ENCODE assay signal across 1 cellular context in genomic region chr14:89351364-89351957, GRCh38.
TF ChIP-seq lines count a peak whose summit lies in the region.

No MANE protein-coding gene starts in this region.

TF ChIP-seq in HepG2, 621 proteins besides CTCF, POLR2A, EP300 and RAD21 (continued from another document and continues in another):
- TF ChIP-seq ZNF674 (CRISPR knock-in tag; IDR thresholded peaks at IDR 0.05; ENCODE audit: low read depth) (0 out of 2 replicates have a peak, but pooled peaks have one; percentile 33), ZBTB33 (CRISPR knock-in tag; IDR thresholded peaks at IDR 0.05) (peak; percentile 72; the same call in 1 of the 2 replicates), FOXJ3 (CRISPR knock-in tag; IDR thresholded peaks at IDR 0.05; ENCODE audit: borderline replicate concordance) (peak; percentile 93), RFX3 (CRISPR knock-in tag; IDR thresholded peaks at IDR 0.05) (0 out of 2 replicates have a peak, but pooled peaks have one; percentile 15), ZBTB2 (CRISPR knock-in tag; IDR thresholded peaks at IDR 0.05; ENCODE audit: low read depth) (0 out of 2 replicates have a peak, but pooled peaks have one; percentile 22), ZNF564 (CRISPR knock-in tag; IDR thresholded peaks at IDR 0.05) (peak; percentile 71), ZBTB20 (CRISPR knock-in tag; IDR thresholded peaks at IDR 0.05; ENCODE audit: borderline replicate concordance, low read depth) (peak; percentile 56; the same call in 1 of the 2 replicates), ZNF660 (CRISPR knock-in tag; IDR thresholded peaks at IDR 0.05; ENCODE audit: borderline replicate concordance, low read depth) (no peak), FOSL1 (CRISPR knock-in tag; IDR thresholded peaks at IDR 0.05; ENCODE audit: borderline replicate concordance) (no peak), MEF2D (CRISPR knock-in tag; IDR thresholded peaks at IDR 0.05) (peak; percentile 99), NR2C2 (CRISPR knock-in tag; IDR thresholded peaks at IDR 0.05; ENCODE audit: borderline replicate concordance) (peak; percentile 62; the same call in 1 of the 2 replicates), SOX6 (IDR thresholded peaks at IDR 0.05) (no peak), SOX6 (CRISPR knock-in tag; IDR thresholded peaks at IDR 0.05) (peak; percentile 94), ERF (CRISPR knock-in tag; IDR thresholded peaks at IDR 0.05) (peak; percentile 47; the same call in 1 of the 2 replicates), PHF8 (CRISPR knock-in tag; IDR thresholded peaks at IDR 0.05) (peak; percentile 38), ZNF773 (CRISPR knock-in tag; IDR thresholded peaks at IDR 0.05; ENCODE audit: borderline replicate concordance) (no peak), HIC2 (CRISPR knock-in tag; IDR thresholded peaks at IDR 0.05; ENCODE audit: low read depth) (peak; percentile 73; the same call in 1 of the 2 replicates), ZNF891 (CRISPR knock-in tag; IDR thresholded peaks at IDR 0.05) (no peak), ZNF282 (IDR thresholded peaks at IDR 0.05; ENCODE audit: partially characterized antibody) (no peak), ELF3 (CRISPR knock-in tag; IDR thresholded peaks at IDR 0.05) (peak; percentile 84), MAFK (conservative IDR thresholded peaks at IDR 0.05 in 1 of 2, IDR thresholded peaks at IDR 0.05 in 1 of 2; ENCODE audit: low read length in 2 of 2) (no peak), TOE1 (CRISPR knock-in tag; IDR thresholded peaks at IDR 0.05) (peak; percentile 56; the same call in 1 of the 2 replicates), TCF7 (IDR thresholded peaks at IDR 0.05; ENCODE audit: low read depth) (peak; percentile 100), PTBP1 (IDR thresholded peaks at IDR 0.05; ENCODE audit: low read depth, low read length, poor library complexity, severe bottlenecking) (no peak), GPBP1L1 (CRISPR knock-in tag; IDR thresholded peaks at IDR 0.05) (no peak), NCOA1 (CRISPR knock-in tag; IDR thresholded peaks at IDR 0.05) (peak; percentile 71), MEIS2 (CRISPR knock-in tag; IDR thresholded peaks at IDR 0.05) (peak; percentile 85), SAP130 (CRISPR knock-in tag; IDR thresholded peaks at IDR 0.05; ENCODE audit: low read depth) (peak; percentile 79), ZSCAN30 (CRISPR knock-in tag; IDR thresholded peaks at IDR 0.05) (0 out of 2 replicates have a peak, but pooled peaks have one; percentile 74), GATAD1 (CRISPR knock-in tag; IDR thresholded peaks at IDR 0.05) (peak; percentile 64; the same call in 1 of the 2 replicates), MIER3 (CRISPR knock-in tag; IDR thresholded peaks at IDR 0.05; ENCODE audit: borderline replicate concordance) (peak; percentile 70; the same call in 1 of the 2 replicates), CEBPB (IDR thresholded peaks at IDR 0.05; ENCODE audit: borderline replicate concordance, low read depth, low read length) (peak; percentile 33; the same call in 1 of the 2 replicates), ISL2 (CRISPR knock-in tag; IDR thresholded peaks at IDR 0.05) (peak; percentile 98), UBTF (CRISPR knock-in tag; IDR thresholded peaks at IDR 0.05) (peak; percentile 5; the same call in 1 of the 2 replicates), ZNF747 (CRISPR knock-in tag; IDR thresholded peaks at IDR 0.05; ENCODE audit: borderline replicate concordance) (peak; percentile 46; the same call in 1 of the 2 replicates), RERE (CRISPR knock-in tag; IDR thresholded peaks at IDR 0.05; ENCODE audit: low read depth) (peak; percentile 98), TOPORS (CRISPR knock-in tag; IDR thresholded peaks at IDR 0.05) (no peak), SOX5 (CRISPR knock-in tag; IDR thresholded peaks at IDR 0.05; ENCODE audit: borderline replicate concordance) (peak; percentile 87), MED8 (CRISPR knock-in tag; IDR thresholded peaks at IDR 0.05; ENCODE audit: insufficient replicate concordance) (peak; percentile 99), ZNF362 (CRISPR knock-in tag; IDR thresholded peaks at IDR 0.05; ENCODE audit: borderline replicate concordance) (peak; percentile 75), NFIB (CRISPR knock-in tag; IDR thresholded peaks at IDR 0.05; ENCODE audit: borderline replicate concordance) (no peak), GPN1 (CRISPR knock-in tag; IDR thresholded peaks at IDR 0.05; ENCODE audit: borderline replicate concordance) (no peak), HMGXB4 (CRISPR knock-in tag; IDR thresholded peaks at IDR 0.05; ENCODE audit: borderline replicate concordance in 1 of 2, low read depth in 1 of 2) (no peak; a peak in 1 of 4 replicates), ZNF558 (CRISPR knock-in tag; IDR thresholded peaks at IDR 0.05; ENCODE audit: borderline replicate concordance) (no peak), ASH2L (IDR thresholded peaks at IDR 0.05; ENCODE audit: insufficient read length, low read depth, low read length) (peak; percentile 95), ZNF703 (CRISPR knock-in tag; IDR thresholded peaks at IDR 0.05; ENCODE audit: borderline replicate concordance) (peak; percentile 87; the same call in 1 of the 2 replicates)
